19 cellular contexts compared by ENCODE assay signal in genomic region chr1:10651793-10652192, GRCh38.
DNase-seq lines count a peak whose midpoint lies in the region; ATAC-seq and TF ChIP-seq lines count a peak whose summit lies in the region.
"Had no signal": no experiment of that assay in that cellular context is flagged by ENCODE, and none has a peak within 500 bp of the region (broad histone marks: within the 10 kb centered on the region; RNA-seq: fewer than 3 reads in every experiment).

No MANE protein-coding gene starts in this region.

- H3K4me1 Mint-ChIP-seq in activated CD8-positive, alpha-beta memory T cell treated with anti-CD3 and anti-CD28 coated beads, Interleukin-2, amount 10 ng/mL, durations not matched to agents 7 days and 5 days: no peaks in the 10 kb centered on the region
- H3K4me1 Mint-ChIP-seq: IgD-negative memory B cell had no signal

- H3K27ac ChIP-seq in Panc1 (ENCODE audit: low read length) (no peak overlapping the region), spleen (peak overlapping the region in 5 of 8 donors; percentile 14 to 22 (median 17))
- H3K27ac ChIP-seq: skin epidermis had no signal

- POLR2A ChIA-PET in Panc1 (lab: Charles Lee): no interaction called here

- CTCF ChIA-PET in Panc1 (lab: Charles Lee): no interaction called here
- CTCF ChIA-PET in activated CD8-positive, alpha-beta memory T cell treated with anti-CD3 and anti-CD28 coated beads, Interleukin-2, amount 10 ng/mL, durations not matched to agents 7 days and 5 days (lab: Charles Lee): no interaction called here

- TF ChIP-seq POLR2A in spleen (IDR thresholded peaks at IDR 0.05): no peak

- H3K4me1 ChIP-seq in Panc1 (ENCODE audit: control insufficient read depth, insufficient read depth, low read length): no peaks in the 10 kb centered on the region
- H3K4me1 ChIP-seq in spleen: peaks cover 0 to 14% (median 2%) of the 10 kb centered on the region in 6 donors

- peak; percentile 23 for DNase-seq in HPDE6-E6E7 (ENCODE audit: extremely low spot score)
- DNase-seq in Panc1 (ENCODE audit: low read depth, low spot score): no peak
- peak; percentile 17 for DNase-seq in kidney tubule cell (ENCODE audit: low spot score)
- no peak for DNase-seq in spleen
- DNase-seq in NOMO-1 (lab: John Stamatoyannopoulos, UW; ENCODE audit: unreplicated experiment in 2 of 2): no peak
- DNase-seq in NOMO-1 treated with dmso at 0.1 percent for 144 hours (lab: John Stamatoyannopoulos, UW; ENCODE audit: unreplicated experiment): no peak
- DNase-seq in activated CD8-positive, alpha-beta memory T cell treated with anti-CD3 and anti-CD28 coated beads, Interleukin-2, amount 10 ng/mL, durations not matched to agents 7 days and 5 days: no peak
- DNase-seq: activated CD4-positive, alpha-beta T cell treated with anti-CD3 and anti-CD28 coated beads for 48 hours; activated effector memory CD4-positive, alpha-beta T cell treated with anti-CD3 and anti-CD28 coated beads, Interleukin-2, amount 50 U/mL, for 16 hours; caudate nucleus; DMS 273 treated with DMSO at 0.1 percent for 48 hours; mammary epithelial cell; naive thymus-derived CD8-positive, alpha-beta T cell; NCI-H2029 treated with DMSO at 0.1 percent for 48 hours; NCI-H774; stimulated activated CD8-positive, alpha-beta memory T cell treated with anti-CD3 and anti-CD28 coated beads, Interleukin-4, amount 100 ng/mL, for 48 hours had no signal

- TF ChIP-seq CTCF in Panc1 (IDR thresholded peaks at IDR 0.05) (no peak), spleen (IDR thresholded peaks at IDR 0.05 in 8 of 11, conservative IDR thresholded peaks at IDR 0.05 in 3 of 11) (no peak)

- H3K9me3 ChIP-seq in Panc1 (ENCODE audit: control insufficient read depth, insufficient read depth, low read depth, low read length): no peaks in the 10 kb centered on the region
- no peaks in the 10 kb centered on the region for H3K9me3 ChIP-seq in spleen

- no peak overlapping the region for H3K27ac Mint-ChIP-seq in activated CD8-positive, alpha-beta memory T cell treated with anti-CD3 and anti-CD28 coated beads, Interleukin-2, amount 10 ng/mL, durations not matched to agents 7 days and 5 days
- H3K27ac Mint-ChIP-seq: IgD-negative memory B cell; naive thymus-derived CD8-positive, alpha-beta T cell had no signal

- no peak overlapping the region for H3K4me3 Mint-ChIP-seq in activated CD8-positive, alpha-beta memory T cell treated with anti-CD3 and anti-CD28 coated beads, Interleukin-2, amount 10 ng/mL, durations not matched to agents 7 days and 5 days
- H3K4me3 Mint-ChIP-seq: IgD-negative memory B cell; naive thymus-derived CD8-positive, alpha-beta T cell had no signal

- H3K4me3 ChIP-seq in Panc1 (ENCODE audit: low read depth in 2 of 2, low read length in 2 of 2) (no peak overlapping the region), spleen (no peak overlapping the region)
- H3K4me3 ChIP-seq: skin epidermis had no signal

- intact Hi-C loops in Panc1 (cut with micrococcal nuclease; ENCODE audit: unreplicated experiment): no loop called here
- intact Hi-C loops in spleen (cut with DNase I; ENCODE audit: low total_unique reads): no loop called here

- 74 to 84% (median 76%) methylated on average over 7 to 11 of the region's 11 CpGs for WGBS in spleen, 5 donors

- H3K9me3 Mint-ChIP-seq in activated CD8-positive, alpha-beta memory T cell treated with anti-CD3 and anti-CD28 coated beads, Interleukin-2, amount 10 ng/mL, durations not matched to agents 7 days and 5 days (ENCODE audit: low read depth): no peaks in the 10 kb centered on the region
- H3K9me3 Mint-ChIP-seq: IgD-negative memory B cell; naive thymus-derived CD8-positive, alpha-beta T cell had no signal

- H3K36me3 ChIP-seq in Panc1 (ENCODE audit: control insufficient read depth, insufficient read depth, low read length) (no peaks in the 10 kb centered on the region), spleen (peaks cover 0 to 71% (median 15%) of the 10 kb centered on the region in 6 donors)

- H3K27me3 ChIP-seq in Panc1 (ENCODE audit: control insufficient read depth, insufficient read depth, low read length) (no peaks in the 10 kb centered on the region), spleen (replicated peaks in 1 of 7) (peaks cover 0 to 7% (median 0%) of the 10 kb centered on the region in 7 donors)

- no TSS peak for BruUV-seq in Panc1 (replicated peaks; lab: Mats Ljungman, UMichigan)

- peak; percentile 42; the same call in 1 of the 2 replicates for ATAC-seq in Panc1
- no peak for ATAC-seq in HG03439 (IDR thresholded peaks at IDR 0.05; ENCODE audit: unreplicated experiment)
- ATAC-seq in activated CD8-positive, alpha-beta memory T cell treated with anti-CD3 and anti-CD28 coated beads, Interleukin-2, amount 10 ng/mL, durations not matched to agents 7 days and 5 days: no peak
- ATAC-seq: naive thymus-derived CD8-positive, alpha-beta T cell had no signal

- H3K27me3 Mint-ChIP-seq in activated CD8-positive, alpha-beta memory T cell treated with anti-CD3 and anti-CD28 coated beads, Interleukin-2, amount 10 ng/mL, durations not matched to agents 7 days and 5 days: no peaks in the 10 kb centered on the region
- H3K27me3 Mint-ChIP-seq: IgD-negative memory B cell; naive thymus-derived CD8-positive, alpha-beta T cell had no signal

- no peaks in the 10 kb centered on the region for H3K36me3 Mint-ChIP-seq in activated CD8-positive, alpha-beta memory T cell treated with anti-CD3 and anti-CD28 coated beads, Interleukin-2, amount 10 ng/mL, durations not matched to agents 7 days and 5 days

- in situ Hi-C loops in Panc1 (cut with HindIII; ENCODE audit: low pct_unique_long_range_greater_than_20kb, low sequenced_read_pairs): no loop called here

Comparison
In these comparisons a context has a peak if more than half of its experiments do, and no peak if none do; other contexts are left out.
1. DNase-seq: peak in HPDE6-E6E7 (single experiment) and kidney tubule cell (single experiment); none in Panc1 (single experiment), spleen (single experiment), NOMO-1 (0 of 2), NOMO-1 treated with dmso at 0.1 percent for 144 hours (single experiment) and activated CD8-positive, alpha-beta memory T cell treated with anti-CD3 and anti-CD28 coated beads, Interleukin-2, amount 10 ng/mL, durations not matched to agents 7 days and 5 days (single experiment).